In the genomic region with DNA sequence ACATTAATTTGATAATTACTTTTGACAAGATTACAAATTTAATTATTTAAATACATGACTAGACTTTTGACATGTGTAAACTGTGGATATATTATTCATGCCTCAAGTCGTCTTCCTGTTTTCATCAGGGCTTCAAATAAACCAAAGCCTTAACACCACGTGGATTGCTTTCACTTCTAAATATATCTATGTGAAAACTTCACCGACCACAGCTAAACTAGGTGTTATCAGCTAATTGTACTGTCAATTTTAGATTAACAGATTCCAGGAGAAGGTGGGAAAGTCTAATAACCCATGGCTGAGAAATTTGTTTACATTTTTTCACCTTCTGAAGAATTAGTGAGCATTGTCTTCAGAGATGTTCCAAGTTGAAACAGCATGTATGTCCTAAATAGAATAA, we compare ENCODE assay signal across 13 cellular contexts.
"Had no signal": no experiment of that assay in that cellular context is flagged by ENCODE, and none has a peak within 500 bp of the region (broad histone marks: within the 10 kb centered on the region; RNA-seq: fewer than 3 reads in every experiment).

No MANE protein-coding gene starts in this region.

- H3K4me1 Mint-ChIP-seq: activated naive CD8-positive, alpha-beta T cell treated with anti-CD3 and anti-CD28 coated beads, Interleukin-2, amount 50 U/mL, for 24 hours; mesothelial cell of epicardium; naive B cell had no signal

- H3K36me3 Mint-ChIP-seq: mesothelial cell of epicardium, naive B cell, WTC11 had no signal

- H3K4me3 Mint-ChIP-seq: activated naive CD8-positive, alpha-beta T cell treated with anti-CD3 and anti-CD28 coated beads, Interleukin-2, amount 50 U/mL, for 24 hours; mesothelial cell of epicardium; naive B cell; WTC11 had no signal

- H3K27ac ChIP-seq: lower lobe of right lung, right atrium auricular region, skin epidermis, tibial artery, uterus had no signal

- H3K27ac Mint-ChIP-seq: activated naive CD8-positive, alpha-beta T cell treated with anti-CD3 and anti-CD28 coated beads, Interleukin-2, amount 50 U/mL, for 24 hours; mesothelial cell of epicardium; naive B cell; WTC11 had no signal

- H3K4me1 ChIP-seq: lower lobe of right lung, right atrium auricular region, tibial artery, uterus had no signal

- DNase-seq: activated CD4-positive, alpha-beta T cell treated with anti-CD3 and anti-CD28 coated beads for 48 hours; activated naive CD4-positive, alpha-beta T cell treated with Interleukin-2 at 50 U/mL for 16 hours; activated naive CD8-positive, alpha-beta T cell treated with anti-CD3 and anti-CD28 coated beads, Interleukin-2, amount 50 U/mL, for 24 hours; dorsolateral prefrontal cortex; hypothalamus; lower lobe of right lung; naive B cell; tibial artery; uterus had no signal

- ATAC-seq: activated naive CD8-positive, alpha-beta T cell treated with anti-CD3 and anti-CD28 coated beads, Interleukin-2, amount 50 U/mL, for 24 hours; lower lobe of right lung; WTC11 had no signal

- H3K36me3 ChIP-seq: lower lobe of right lung, right atrium auricular region, tibial artery, uterus had no signal

- H3K9me3 ChIP-seq: lower lobe of right lung, right atrium auricular region, tibial artery, uterus had no signal

- H3K4me3 ChIP-seq: dorsolateral prefrontal cortex, lower lobe of right lung, right atrium auricular region, skin epidermis, tibial artery, uterus had no signal

- H3K9me3 Mint-ChIP-seq: activated naive CD8-positive, alpha-beta T cell treated with anti-CD3 and anti-CD28 coated beads, Interleukin-2, amount 50 U/mL, for 24 hours; mesothelial cell of epicardium; naive B cell; WTC11 had no signal

- H3K27me3 ChIP-seq: dorsolateral prefrontal cortex, tibial artery, uterus had no signal
